Comparison of ENCODE assay signal across 13 cellular contexts in genomic region chr11:6405039-6405667, GRCh38. TPM values are rescaled to one million over a fixed set of nuclear protein-coding genes. Genes with fewer than 3 reads are reported as not detected.
DNase-seq lines count a peak whose midpoint lies in the region; ATAC-seq, FAIRE-seq and TF ChIP-seq lines count a peak whose summit lies in the region.
"Had no signal": no experiment of that assay in that cellular context is flagged by ENCODE, and none has a peak within 500 bp of the region (broad histone marks: within the 10 kb centered on the region; RNA-seq: fewer than 3 reads in every experiment).

No MANE protein-coding gene starts in this region.

- TF ChIP-seq CTCF in WERI-Rb-1 (IDR thresholded peaks at IDR 0.05; ENCODE audit: low read depth, low read length) = no peak
- no peak for TF ChIP-seq CTCF in D721Med (IDR thresholded peaks at IDR 0.05; ENCODE audit: insufficient read depth, missing control alignments)

- H3K36me3 Mint-ChIP-seq in CD4-positive, CD25-positive, alpha-beta regulatory T cell = peaks cover 52% of the 10 kb centered on the region
- peaks cover 7 to 45% (median 29%) of the 10 kb centered on the region in 5 donors for H3K36me3 Mint-ChIP-seq in naive thymus-derived CD4-positive, alpha-beta T cell

- no peak for ATAC-seq in CD4-positive, CD25-positive, alpha-beta regulatory T cell (ENCODE audit: low read depth in 2 of 2)
- no peak for ATAC-seq in naive thymus-derived CD4-positive, alpha-beta T cell
- ATAC-seq: left ventricle myocardium superior had no signal

- H3K4me3 Mint-ChIP-seq in CD4-positive, CD25-positive, alpha-beta regulatory T cell = peak overlapping the region in 3 of 4 donors; percentile 34 to 80 (median 75)
- peak overlapping the region in 9 of 10 donors; percentile 84 to 94 (median 88) for H3K4me3 Mint-ChIP-seq in naive thymus-derived CD4-positive, alpha-beta T cell

- peak overlapping the region; percentile 82 for H3K27ac ChIP-seq in CD4-positive, CD25-positive, alpha-beta regulatory T cell (ENCODE audit: insufficient read depth, low read length, poor library complexity, severe bottlenecking)
- H3K27ac ChIP-seq in naive thymus-derived CD4-positive, alpha-beta T cell (ENCODE audit: low read depth, low read length) = peak overlapping the region; percentile 80
- no peak overlapping the region for H3K27ac ChIP-seq in WERI-Rb-1

- FAIRE-seq in D721Med (lab: Jason Lieb, UNC) = no peak
- FAIRE-seq: TTC549 had no signal

- peaks cover 10 to 89% (median 56%) of the 10 kb centered on the region in 4 donors for H3K4me1 Mint-ChIP-seq in CD4-positive, CD25-positive, alpha-beta regulatory T cell
- peaks cover 69 to 98% (median 81%) of the 10 kb centered on the region in 7 donors for H3K4me1 Mint-ChIP-seq in naive thymus-derived CD4-positive, alpha-beta T cell

- intact Hi-C loops in naive thymus-derived CD4-positive, alpha-beta T cell (cut with micrococcal nuclease) = no loop called here

- CTCF ChIA-PET in naive thymus-derived CD4-positive, alpha-beta T cell (lab: Charles Lee) = interaction anchor here (2.6 to 7.2 kb wide), 3 partner anchors 14 to 36 kb away, joined by 8 to 86 read pairs (median 41); partner anchors contain the start of genes APBB1 and HPX

- peaks cover 22% of the 10 kb centered on the region for H3K36me3 ChIP-seq in CD4-positive, CD25-positive, alpha-beta regulatory T cell (ENCODE audit: control insufficient read depth, insufficient read depth, low read length)
- peaks cover 4 to 23% (median 6%) of the 10 kb centered on the region in 3 experiments for H3K36me3 ChIP-seq in naive thymus-derived CD4-positive, alpha-beta T cell (ENCODE audit: control insufficient read depth in 2 of 3, insufficient read depth in 3 of 3, low read length in 3 of 3)
- peaks cover 9% of the 10 kb centered on the region for H3K36me3 ChIP-seq in WERI-Rb-1

- POLR2A ChIA-PET in naive thymus-derived CD4-positive, alpha-beta T cell (lab: Charles Lee) = interaction anchor here (1.5 to 23.8 kb wide), 8 partner anchors 9 to 34 kb away, joined by 5 to 525 read pairs (median 35); partner anchors contain the start of genes APBB1 and SMPD1

- no peaks in the 10 kb centered on the region for H3K27me3 ChIP-seq in CD4-positive, CD25-positive, alpha-beta regulatory T cell (ENCODE audit: control insufficient read depth, insufficient read depth, low read length)
- no peaks in the 10 kb centered on the region for H3K27me3 ChIP-seq in naive thymus-derived CD4-positive, alpha-beta T cell (ENCODE audit: control insufficient read depth in 2 of 2, insufficient read depth in 2 of 2, low read length in 2 of 2)
- no peaks in the 10 kb centered on the region for H3K27me3 ChIP-seq in WERI-Rb-1 (ENCODE audit: insufficient read depth, low read depth, severe bottlenecking)

- no peak overlapping the region for H3K4me3 ChIP-seq in CD4-positive, CD25-positive, alpha-beta regulatory T cell (ENCODE audit: low read depth, low read length)
- H3K4me3 ChIP-seq in naive thymus-derived CD4-positive, alpha-beta T cell (ENCODE audit: low read length) = peak overlapping the region; percentile 2
- H3K4me3 ChIP-seq in WERI-Rb-1 (ENCODE audit: low read depth, low read length) = no peak overlapping the region
- H3K4me3 ChIP-seq: skin epidermis had no signal

- peaks cover 4% of the 10 kb centered on the region for H3K27me3 Mint-ChIP-seq in CD4-positive, CD25-positive, alpha-beta regulatory T cell
- H3K27me3 Mint-ChIP-seq in naive thymus-derived CD4-positive, alpha-beta T cell = peaks cover 0 to 3% (median 0%) of the 10 kb centered on the region in 5 donors

- DNase-seq in CD4-positive, CD25-positive, alpha-beta regulatory T cell = no peak
- peak; percentile 51 for DNase-seq in NCI-H146 treated with DMSO at 0.1 percent for 48 hours (lab: John Stamatoyannopoulos, UW; ENCODE audit: unreplicated experiment)
- peak; percentile 81 for DNase-seq in ecto neural progenitor cell (ENCODE audit: low spot score)
- DNase-seq in naive thymus-derived CD4-positive, alpha-beta T cell = peak in 2 of 9 donors; percentile 33 to 49
- DNase-seq in NCI-H128 (lab: John Stamatoyannopoulos, UW; ENCODE audit: unreplicated experiment) = no peak
- DNase-seq in NCI-H1092 treated with DMSO at 0.1 percent for 48 hours (lab: John Stamatoyannopoulos, UW) = no peak
- no peak for DNase-seq in WERI-Rb-1
- DNase-seq in D721Med (ENCODE audit: insufficient read length, low spot score) = no peak
- DNase-seq: activated effector memory CD4-positive, alpha-beta T cell treated with Interleukin-2 at 50 U/mL for 16 hours; KBM-7; left ventricle myocardium superior had no signal

- H3K27ac Mint-ChIP-seq in CD4-positive, CD25-positive, alpha-beta regulatory T cell = peak overlapping the region; percentile 81 to 97 (median 92)
- H3K27ac Mint-ChIP-seq in naive thymus-derived CD4-positive, alpha-beta T cell = peak overlapping the region in 8 of 9 donors; percentile 94 to 99 (median 97)

- H3K9me3 ChIP-seq in CD4-positive, CD25-positive, alpha-beta regulatory T cell (ENCODE audit: control insufficient read depth in 2 of 2, low read length in 2 of 2) = no peaks in the 10 kb centered on the region
- H3K9me3 ChIP-seq in naive thymus-derived CD4-positive, alpha-beta T cell (ENCODE audit: control insufficient read depth in 2 of 3, low read length in 3 of 3) = no peaks in the 10 kb centered on the region
- no peaks in the 10 kb centered on the region for H3K9me3 ChIP-seq in WERI-Rb-1 (ENCODE audit: severe bottlenecking)

- peaks cover 74% of the 10 kb centered on the region for H3K4me1 ChIP-seq in CD4-positive, CD25-positive, alpha-beta regulatory T cell (ENCODE audit: control insufficient read depth, insufficient read depth, low read length, poor library complexity, severe bottlenecking)
- H3K4me1 ChIP-seq in naive thymus-derived CD4-positive, alpha-beta T cell (ENCODE audit: control insufficient read depth in 2 of 2, insufficient read depth in 2 of 2, low read length in 2 of 2) = peaks cover 53 to 86% of the 10 kb centered on the region in 2 donors

- peaks cover 0 to 2% (median 0%) of the 10 kb centered on the region in 7 donors for H3K9me3 Mint-ChIP-seq in CD4-positive, CD25-positive, alpha-beta regulatory T cell
- H3K9me3 Mint-ChIP-seq in naive thymus-derived CD4-positive, alpha-beta T cell = peaks cover 0 to 5% (median 0%) of the 10 kb centered on the region in 11 donors

RNA-seq across cellular contexts. Expression of gene APBB1, which starts 13.7 kb away (rescaled TPM):
- 95.8 TPM for total RNA-seq in CD4-positive, CD25-positive, alpha-beta regulatory T cell
- polyA plus RNA-seq in CD4-positive, CD25-positive, alpha-beta regulatory T cell = 100 to 1,000 TPM in 3 of 4 donors, 10 to 100 TPM in 1; 89.0 to 134 (median 121) TPM
- total RNA-seq in naive thymus-derived CD4-positive, alpha-beta T cell = 100 to 1,000 TPM in 3 of 5 experiments, 10 to 100 TPM in 2; 46.9 to 188 (median 154) TPM
- polyA plus RNA-seq in naive thymus-derived CD4-positive, alpha-beta T cell = 100 to 1,000 TPM; 173 to 293 TPM

RNA-seq across cellular contexts. Expression of gene SMPD1, which starts 14.9 kb away (rescaled TPM):
- 43.7 TPM for total RNA-seq in CD4-positive, CD25-positive, alpha-beta regulatory T cell
- polyA plus RNA-seq in CD4-positive, CD25-positive, alpha-beta regulatory T cell = 10 to 100 TPM; 11.4 to 15.7 (median 13.3) TPM
- 10 to 100 TPM; 43.0 to 70.9 (median 55.4) TPM for total RNA-seq in naive thymus-derived CD4-positive, alpha-beta T cell
- 10 to 100 TPM; 34.5 to 36.5 TPM for polyA plus RNA-seq in naive thymus-derived CD4-positive, alpha-beta T cell

RNA-seq across cellular contexts. Expression of gene HPX, which starts 35.6 kb away (rescaled TPM):
- 1.5 TPM for total RNA-seq in CD4-positive, CD25-positive, alpha-beta regulatory T cell
- polyA plus RNA-seq in CD4-positive, CD25-positive, alpha-beta regulatory T cell = not detected
- total RNA-seq in naive thymus-derived CD4-positive, alpha-beta T cell = 1 to 10 TPM in 4 of 5 experiments, under 1 TPM in 1; 0.56 to 7.0 (median 1.7) TPM
- polyA plus RNA-seq in naive thymus-derived CD4-positive, alpha-beta T cell = not detected
- total RNA-seq: left ventricle myocardium superior had no signal

Comparison
In these comparisons a context has a peak if more than half of its experiments do, and no peak if none do; other contexts are left out.
1. DNase-seq: peak in NCI-H146 treated with DMSO at 0.1 percent for 48 hours (single experiment) and ecto neural progenitor cell (single experiment); none in CD4-positive, CD25-positive, alpha-beta regulatory T cell (0 of 3), NCI-H128 (single experiment), NCI-H1092 treated with DMSO at 0.1 percent for 48 hours (single experiment), WERI-Rb-1 (single experiment) and D721Med (single experiment).